3 cellular contexts compared by ENCODE assay signal in genomic region chr17:70739046-70739445, GRCh38.
"Had no signal": no experiment of that assay in that cellular context is flagged by ENCODE, and none has a peak within 500 bp of the region (broad histone marks: within the 10 kb centered on the region; RNA-seq: fewer than 3 reads in every experiment).

No MANE protein-coding gene starts in this region.

- ATAC-seq: GM12878 had no signal

- DNase-seq: GDM1, GF-D8 had no signal

- H3K4me3 ChIP-seq: GM12878 had no signal
